In genomic region chr11:35040221-35040942, GRCh38 we compare ENCODE assay signal across 8 cellular contexts.
DNase-seq lines count a peak whose midpoint lies in the region; ATAC-seq and TF ChIP-seq lines count a peak whose summit lies in the region.

No MANE protein-coding gene starts in this region.

- peaks cover 5% of the 10 kb centered on the region for H3K36me3 Mint-ChIP-seq in activated naive CD8-positive, alpha-beta T cell treated with anti-CD3 and anti-CD28 coated beads, Interleukin-2, amount 10 ng/mL, durations not matched to agents 7 days and 5 days

- H3K4me3 Mint-ChIP-seq in activated naive CD8-positive, alpha-beta T cell treated with anti-CD3 and anti-CD28 coated beads, Interleukin-2, amount 10 ng/mL, durations not matched to agents 7 days and 5 days = peak overlapping the region; percentile 60

- H3K4me3 ChIP-seq in psoas muscle (no peak overlapping the region), left ventricle myocardium inferior (no peak overlapping the region)

- peaks cover 22% of the 10 kb centered on the region for H3K4me1 Mint-ChIP-seq in activated naive CD8-positive, alpha-beta T cell treated with anti-CD3 and anti-CD28 coated beads, Interleukin-2, amount 10 ng/mL, durations not matched to agents 7 days and 5 days

- no peaks in the 10 kb centered on the region for H3K27me3 ChIP-seq in psoas muscle (ENCODE audit: insufficient read depth in 3 of 3, low read length in 2 of 3)
- no peaks in the 10 kb centered on the region for H3K27me3 ChIP-seq in left ventricle myocardium inferior (ENCODE audit: low read depth)

- DNase-seq in RPMI7951 (ENCODE audit: low read depth) (peak; percentile 94), psoas muscle (no peak), left lobe of liver (ENCODE audit: low spot score) (no peak), medulla oblongata (ENCODE audit: extremely low spot score) (no peak), left ventricle myocardium inferior (no peak)
- DNase-seq in activated naive CD8-positive, alpha-beta T cell treated with anti-CD3 and anti-CD28 coated beads, Interleukin-2, amount 10 ng/mL, durations not matched to agents 7 days and 5 days = no peak

- H3K27ac Mint-ChIP-seq in activated naive CD8-positive, alpha-beta T cell treated with anti-CD3 and anti-CD28 coated beads, Interleukin-2, amount 10 ng/mL, durations not matched to agents 7 days and 5 days = peak overlapping the region; percentile 64

- H3K4me1 ChIP-seq in psoas muscle (peaks cover 42% of the 10 kb centered on the region), left ventricle myocardium inferior (peaks cover 23% of the 10 kb centered on the region)

- ATAC-seq in GM18861 (IDR thresholded peaks at IDR 0.05; ENCODE audit: unreplicated experiment) = peak; percentile 62
- peak; percentile 55 for ATAC-seq in HG02943 (IDR thresholded peaks at IDR 0.05; ENCODE audit: low read depth, unreplicated experiment)
- peak; percentile 80 for ATAC-seq in activated naive CD8-positive, alpha-beta T cell treated with anti-CD3 and anti-CD28 coated beads, Interleukin-2, amount 10 ng/mL, durations not matched to agents 7 days and 5 days (ENCODE audit: low read depth)
- peak; percentile 72 to 88 (median 77) for ATAC-seq in psoas muscle
- ATAC-seq in left lobe of liver = no peak

- H3K36me3 ChIP-seq in psoas muscle (ENCODE audit: insufficient read depth in 1 of 2, low read depth in 1 of 2) = no peaks in the 10 kb centered on the region
- no peaks in the 10 kb centered on the region for H3K36me3 ChIP-seq in left ventricle myocardium inferior

- H3K9me3 ChIP-seq in psoas muscle (no peaks in the 10 kb centered on the region), left ventricle myocardium inferior (replicated peaks) (no peaks in the 10 kb centered on the region)

- peaks cover 7% of the 10 kb centered on the region for H3K9me3 Mint-ChIP-seq in activated naive CD8-positive, alpha-beta T cell treated with anti-CD3 and anti-CD28 coated beads, Interleukin-2, amount 10 ng/mL, durations not matched to agents 7 days and 5 days

- intact Hi-C loops in psoas muscle (cut with DNase I) (no loop called here), left ventricle myocardium inferior (cut with micrococcal nuclease) (no loop called here)

- WGBS in psoas muscle, 3 donors = 58 to 76% (median 65%) methylated on average over 12 of the region's 12 CpGs

- H3K27me3 Mint-ChIP-seq in activated naive CD8-positive, alpha-beta T cell treated with anti-CD3 and anti-CD28 coated beads, Interleukin-2, amount 10 ng/mL, durations not matched to agents 7 days and 5 days = peaks cover 2% of the 10 kb centered on the region

- H3K27ac ChIP-seq in psoas muscle = peak overlapping the region; percentile 68
- no peak overlapping the region for H3K27ac ChIP-seq in left ventricle myocardium inferior (replicated peaks)

- POLR2A ChIA-PET in activated naive CD8-positive, alpha-beta T cell treated with anti-CD3 and anti-CD28 coated beads, Interleukin-2, amount 10 ng/mL, durations not matched to agents 7 days and 5 days (lab: Charles Lee) = interaction anchor here (0.6 to 1.5 kb wide), 3 partner anchors 38 to 126 kb away, joined by 3 to 5 read pairs (median 3); partner anchors contain the start of gene CD44

- TF ChIP-seq CTCF in psoas muscle (IDR thresholded peaks at IDR 0.05) (no peak), left ventricle myocardium inferior (IDR thresholded peaks at IDR 0.05; ENCODE audit: borderline replicate concordance) (no peak)
